Comparison of ENCODE assay signal across 23 cellular contexts in genomic region chr2:68692511-68692910, GRCh38. TPM values are rescaled to one million over a fixed set of nuclear protein-coding genes. Genes with fewer than 3 reads are reported as not detected.
DNase-seq lines count a peak whose midpoint lies in the region; FAIRE-seq and TF ChIP-seq lines count a peak whose summit lies in the region.
"Had no signal": no experiment of that assay in that cellular context is flagged by ENCODE, and none has a peak within 500 bp of the region (broad histone marks: within the 10 kb centered on the region; RNA-seq: fewer than 3 reads in every experiment).

No MANE protein-coding gene starts in this region.

- intact Hi-C loops in esophagus muscularis mucosa (cut with DNase I) = no loop called here
- intact Hi-C loops in activated naive CD4-positive, alpha-beta T cell treated with anti-CD3 and anti-CD28 coated beads for 36 hours (cut with micrococcal nuclease) = no loop called here

- FAIRE-seq in frontal cortex (lab: Jason Lieb, UNC) = no peak
- FAIRE-seq: HTR-8/SVneo had no signal

- H3K9ac ChIP-seq in Karpas-422 (ENCODE audit: low read length) = peak overlapping the region; percentile 5
- H3K9ac ChIP-seq: parathyroid adenoma had no signal

- no peak for TF ChIP-seq POLR2A in esophagus muscularis mucosa (IDR thresholded peaks at IDR 0.05; ENCODE audit: low read depth)

- no peak for TF ChIP-seq EP300 in esophagus muscularis mucosa (IDR thresholded peaks at IDR 0.05)

- H3K36me3 ChIP-seq in Karpas-422 (ENCODE audit: insufficient read depth, low read length) (no peaks in the 10 kb centered on the region), esophagus muscularis mucosa (no peaks in the 10 kb centered on the region)
- H3K36me3 ChIP-seq: HAP-1, thoracic aorta had no signal

- H3K79me2 ChIP-seq in Karpas-422 (ENCODE audit: low read length) = no peaks in the 10 kb centered on the region
- H3K79me2 ChIP-seq: parathyroid adenoma had no signal

- peak overlapping the region; percentile 97 for H3K27ac ChIP-seq in Karpas-422 (ENCODE audit: low read length)
- no peak overlapping the region for H3K27ac ChIP-seq in esophagus muscularis mucosa (replicated peaks in 1 of 4)
- H3K27ac ChIP-seq in RWPE1 = no peak overlapping the region
- H3K27ac ChIP-seq: parathyroid adenoma, thoracic aorta had no signal

- 78% methylated on average over 1 of the region's 1 CpG for WGBS in esophagus muscularis mucosa

- no peaks in the 10 kb centered on the region for H3K27me3 ChIP-seq in Karpas-422 (ENCODE audit: low read length)
- H3K27me3 ChIP-seq in esophagus muscularis mucosa = peaks cover 0 to 6% (median 0%) of the 10 kb centered on the region in 4 donors

- H3K4me3 Mint-ChIP-seq in activated naive CD4-positive, alpha-beta T cell treated with anti-CD3 and anti-CD28 coated beads for 36 hours = no peak overlapping the region
- H3K4me3 Mint-ChIP-seq: CD8-positive, alpha-beta memory T cell; effector memory CD8-positive, alpha-beta T cell; natural killer cell treated with Interleukin-12 subunit alpha and Interleukin-12 subunit beta and Interleukin-15 and Interleukin-18, amount 100 ng/mL, for 72 hours had no signal

- H3K27me3 Mint-ChIP-seq in activated naive CD4-positive, alpha-beta T cell treated with anti-CD3 and anti-CD28 coated beads for 36 hours (ENCODE audit: low read depth) = no peaks in the 10 kb centered on the region

- H3K9me3 Mint-ChIP-seq in activated naive CD4-positive, alpha-beta T cell treated with anti-CD3 and anti-CD28 coated beads for 36 hours = no peaks in the 10 kb centered on the region
- H3K9me3 Mint-ChIP-seq: activated naive CD4-positive, alpha-beta T cell treated with anti-CD3 and anti-CD28 coated beads, Interleukin-2, amount 50 U/mL, for 72 hours; CD8-positive, alpha-beta memory T cell; effector memory CD8-positive, alpha-beta T cell; natural killer cell treated with Interleukin-12 subunit alpha and Interleukin-12 subunit beta and Interleukin-15 and Interleukin-18, amount 100 ng/mL, for 72 hours had no signal

- TF ChIP-seq CTCF in esophagus muscularis mucosa (IDR thresholded peaks at IDR 0.05) (no peak), RWPE1 (conservative IDR thresholded peaks at IDR 0.05; ENCODE audit: low read depth) (no peak)

- POLR2A ChIA-PET in RWPE1 (lab: Yijun Ruan, JAX; ENCODE audit: low non-redundant PET) = interaction anchor here (0.7 kb wide), 1 partner anchor 13 kb away, joined by 5 read pairs; no protein-coding TSS in a partner anchor

- H3K4me1 ChIP-seq in Karpas-422 (ENCODE audit: low read length) (peaks cover 71% of the 10 kb centered on the region), esophagus muscularis mucosa (no peaks in the 10 kb centered on the region)
- H3K4me1 ChIP-seq: HAP-1, parathyroid adenoma had no signal

- H3K4me2 ChIP-seq in Karpas-422 (ENCODE audit: low read depth, low read length, poor library complexity, severe bottlenecking) = peak overlapping the region; percentile 42

- H3K9me3 ChIP-seq in Karpas-422 (ENCODE audit: low read length) (no peaks in the 10 kb centered on the region; the same call in 1 of the 2 replicates), esophagus muscularis mucosa (peaks cover 0 to 5% (median 0%) of the 10 kb centered on the region in 4 donors)

- H3K9me2 ChIP-seq in Karpas-422 (replicated peaks; ENCODE audit: insufficient read depth, low read length) = no peaks in the 10 kb centered on the region

- H4K20me1 ChIP-seq in Karpas-422 (ENCODE audit: insufficient read depth, low read depth, low read length) = no peaks in the 10 kb centered on the region

- no peaks in the 10 kb centered on the region for H3K36me3 Mint-ChIP-seq in activated naive CD4-positive, alpha-beta T cell treated with anti-CD3 and anti-CD28 coated beads for 36 hours (ENCODE audit: low read depth)
- H3K36me3 Mint-ChIP-seq: natural killer cell treated with Interleukin-12 subunit alpha and Interleukin-12 subunit beta and Interleukin-15 and Interleukin-18, amount 100 ng/mL, for 72 hours had no signal

- CTCF ChIA-PET in activated naive CD4-positive, alpha-beta T cell treated with anti-CD3 and anti-CD28 coated beads for 36 hours (lab: Charles Lee) = interaction anchor here (1.3 to 3.5 kb wide), 2 partner anchors 17 to 230 kb away, joined by 5 to 13 read pairs; no protein-coding TSS in a partner anchor
- CTCF ChIA-PET in RWPE1 (lab: Yijun Ruan, JAX) = interaction anchor here (1.4 kb wide), 1 partner anchor 17 kb away, joined by 3 read pairs; no protein-coding TSS in a partner anchor

- H3K27ac Mint-ChIP-seq in activated naive CD4-positive, alpha-beta T cell treated with anti-CD3 and anti-CD28 coated beads for 36 hours = no peak overlapping the region
- H3K27ac Mint-ChIP-seq: activated naive CD4-positive, alpha-beta T cell treated with anti-CD3 and anti-CD28 coated beads, Interleukin-2, amount 50 U/mL, for 72 hours; effector memory CD8-positive, alpha-beta T cell; natural killer cell treated with Interleukin-12 subunit alpha and Interleukin-12 subunit beta and Interleukin-15 and Interleukin-18, amount 100 ng/mL, for 72 hours had no signal

- DNase-seq in Ammon's horn (ENCODE audit: low spot score) = peak; percentile 23
- peak; percentile 76 for DNase-seq in Karpas-422
- peak; percentile 11 for DNase-seq in OCI-M1 (lab: John Stamatoyannopoulos, UW)
- peak; percentile 39 for DNase-seq in esophagus muscularis mucosa (ENCODE audit: extremely low spot score)
- no peak for DNase-seq in activated naive CD4-positive, alpha-beta T cell treated with anti-CD3 and anti-CD28 coated beads for 36 hours
- DNase-seq in frontal cortex (ENCODE audit: low spot score in 2 of 2) = no peak
- DNase-seq in SW 1271 (lab: John Stamatoyannopoulos, UW) = no peak
- no peak for DNase-seq in RWPE1 (ENCODE audit: low spot score)
- DNase-seq: CD8-positive, alpha-beta memory T cell; DMS79 treated with DMSO at 0.1 percent for 48 hours; effector memory CD8-positive, alpha-beta T cell; midbrain; NCI-H1436; NCI-H2171; NCI-H526 treated with DMSO at 0.1 percent for 48 hours; T1000 had no signal

- peaks cover 21% of the 10 kb centered on the region for H3K4me1 Mint-ChIP-seq in activated naive CD4-positive, alpha-beta T cell treated with anti-CD3 and anti-CD28 coated beads for 36 hours (ENCODE audit: low read depth)

- H2AFZ ChIP-seq in Karpas-422 (ENCODE audit: low read length) = peak overlapping the region; percentile 54
- H2AFZ ChIP-seq: parathyroid adenoma had no signal

- H3K4me3 ChIP-seq in Karpas-422 (ENCODE audit: low read length) (0 out of 2 replicates have a peak overlapping the region, but pooled peaks have one; percentile 10), esophagus muscularis mucosa (no peak overlapping the region)
- H3K4me3 ChIP-seq: HAP-1, thoracic aorta had no signal

RNA-seq across cellular contexts. Expression of gene ARHGAP25, which starts 42.1 kb away (rescaled TPM):
- total RNA-seq in Karpas-422 (2014; rRNA removed; shearing (Covaris generic); ENCODE audit: low replicate concordance) = 172 and 213 TPM in 2 replicates
- total RNA-seq in esophagus muscularis mucosa (1 to 10 TPM; 3.7 to 9.3 (median 5.4) TPM), frontal cortex (1.2 TPM)
- total RNA-seq in activated naive CD4-positive, alpha-beta T cell treated with anti-CD3 and anti-CD28 coated beads for 36 hours = 10 to 100 TPM; 43.0 to 46.7 TPM
- total RNA-seq: LHCN-M2 had no signal

RNA-seq across cellular contexts. Expression of gene PROKR1, which starts 49.1 kb away (rescaled TPM):
- total RNA-seq in Karpas-422 (2014; rRNA removed; shearing (Covaris generic); ENCODE audit: low replicate concordance) = not detected in 2 replicates
- total RNA-seq in esophagus muscularis mucosa (not detected), frontal cortex (0.82 TPM)
- not detected for total RNA-seq in activated naive CD4-positive, alpha-beta T cell treated with anti-CD3 and anti-CD28 coated beads for 36 hours
- total RNA-seq: activated naive CD4-positive, alpha-beta T cell treated with anti-CD3 and anti-CD28 coated beads, Interleukin-2, amount 50 U/mL, for 72 hours; LHCN-M2; natural killer cell treated with Interleukin-12 subunit alpha and Interleukin-12 subunit beta and Interleukin-15 and Interleukin-18, amount 100 ng/mL, for 72 hours; thoracic aorta had no signal

Comparison
In these comparisons a context has a peak if more than half of its experiments do, and no peak if none do; other contexts are left out.
1. DNase-seq: peak in Ammon's horn (single experiment), Karpas-422 (single experiment), OCI-M1 (single experiment) and esophagus muscularis mucosa (single experiment); none in activated naive CD4-positive, alpha-beta T cell treated with anti-CD3 and anti-CD28 coated beads for 36 hours (single experiment), frontal cortex (0 of 2), SW 1271 (0 of 2) and RWPE1 (single experiment).
2. RNA of gene ARHGAP25, which starts 42.1 kb away (total RNA-seq): 172 to 213 TPM in Karpas-422 and 43.0 to 46.7 TPM in activated naive CD4-positive, alpha-beta T cell treated with anti-CD3 and anti-CD28 coated beads for 36 hours; 3.7 to 9.3 TPM in esophagus muscularis mucosa and 1.2 TPM in frontal cortex (single experiment); every median in the first group is over 4 times any median in the second.